In genomic region chr18:8936646-8937045, GRCh38 we compare ENCODE assay signal across 14 cellular contexts.
"Had no signal": no experiment of that assay in that cellular context is flagged by ENCODE, and none has a peak within 500 bp of the region (broad histone marks: within the 10 kb centered on the region; RNA-seq: fewer than 3 reads in every experiment).

No MANE protein-coding gene starts in this region.

- H3K36me3 ChIP-seq: cardiac muscle cell, sigmoid colon had no signal

- H3K27me3 ChIP-seq: cardiac muscle cell, sigmoid colon had no signal

- H3K27me3 Mint-ChIP-seq: activated CD4-positive, alpha-beta memory T cell treated with anti-CD3 and anti-CD28 coated beads, Interleukin-2, amount 10 ng/mL, durations not matched to agents 7 days and 5 days had no signal

- H3K4me3 ChIP-seq: cardiac muscle cell, sigmoid colon had no signal

- H3K4me1 Mint-ChIP-seq: activated CD4-positive, alpha-beta memory T cell treated with anti-CD3 and anti-CD28 coated beads, Interleukin-2, amount 10 ng/mL, durations not matched to agents 7 days and 5 days; stimulated activated effector memory CD8-positive, alpha-beta T cell treated with anti-CD3 and anti-CD28 coated beads, Interleukin-12 subunit alpha, Interleukin-12 subunit beta, amount 100 ng/mL, for 72 hours had no signal

- FAIRE-seq: endometrium, urothelium cell line had no signal

- H3K4me3 Mint-ChIP-seq: activated CD4-positive, alpha-beta memory T cell treated with anti-CD3 and anti-CD28 coated beads, Interleukin-2, amount 10 ng/mL, durations not matched to agents 7 days and 5 days; activated T-cell treated with anti-CD3 and anti-CD28 coated beads, Interleukin-2, amount 50 U/mL, for 24 hours; neural crest cell; stimulated activated effector memory CD8-positive, alpha-beta T cell treated with anti-CD3 and anti-CD28 coated beads, Interleukin-12 subunit alpha, Interleukin-12 subunit beta, amount 100 ng/mL, for 72 hours; T-helper 1 cell treated with Interleukin-12 subunit alpha and Interleukin-12 subunit beta and Interleukin-4 antibody, amounts not matched to agents 30 μg/mL and 1 μg/mL, for 36 hours had no signal

- H3K9me3 ChIP-seq: sigmoid colon had no signal

- ATAC-seq: stimulated activated effector memory CD8-positive, alpha-beta T cell treated with anti-CD3 and anti-CD28 coated beads, Interleukin-12 subunit alpha, Interleukin-12 subunit beta, amount 100 ng/mL, for 72 hours had no signal

- H3K36me3 Mint-ChIP-seq: stimulated activated effector memory CD8-positive, alpha-beta T cell treated with anti-CD3 and anti-CD28 coated beads, Interleukin-12 subunit alpha, Interleukin-12 subunit beta, amount 100 ng/mL, for 72 hours had no signal

- H3K27ac Mint-ChIP-seq: activated CD4-positive, alpha-beta memory T cell treated with anti-CD3 and anti-CD28 coated beads, Interleukin-2, amount 10 ng/mL, durations not matched to agents 7 days and 5 days; activated T-cell treated with anti-CD3 and anti-CD28 coated beads, Interleukin-2, amount 50 U/mL, for 24 hours; stimulated activated effector memory CD8-positive, alpha-beta T cell treated with anti-CD3 and anti-CD28 coated beads, Interleukin-12 subunit alpha, Interleukin-12 subunit beta, amount 100 ng/mL, for 72 hours; T-helper 1 cell treated with Interleukin-12 subunit alpha and Interleukin-12 subunit beta and Interleukin-4 antibody, amounts not matched to agents 30 μg/mL and 1 μg/mL, for 36 hours had no signal

- DNase-seq: activated CD4-positive, alpha-beta memory T cell treated with anti-CD3 and anti-CD28 coated beads, Interleukin-2, amount 10 ng/mL, durations not matched to agents 7 days and 5 days; activated CD4-positive, alpha-beta T cell treated with anti-CD3 and anti-CD28 coated beads for 4 hours; activated effector memory CD4-positive, alpha-beta T cell treated with Interleukin-2 at 50 U/mL for 16 hours; activated naive CD4-positive, alpha-beta T cell treated with anti-CD3 and anti-CD28 coated beads, Interleukin-2, amount 50 U/mL, for 16 hours; activated T-cell treated with anti-CD3 and anti-CD28 coated beads, Interleukin-2, amount 50 U/mL, for 24 hours; hippocampal formation; sigmoid colon; stimulated activated CD4-positive, alpha-beta T cell treated with anti-CD3 and anti-CD28 coated beads, Interleukin-12 subunit alpha, Interleukin-12 subunit beta, amount 100 ng/mL, for 4 hours had no signal

- H3K27ac ChIP-seq: cardiac muscle cell, sigmoid colon had no signal

- H3K9me3 Mint-ChIP-seq: activated T-cell treated with anti-CD3 and anti-CD28 coated beads, Interleukin-2, amount 50 U/mL, for 24 hours; stimulated activated effector memory CD8-positive, alpha-beta T cell treated with anti-CD3 and anti-CD28 coated beads, Interleukin-12 subunit alpha, Interleukin-12 subunit beta, amount 100 ng/mL, for 72 hours; T-helper 1 cell treated with Interleukin-12 subunit alpha and Interleukin-12 subunit beta and Interleukin-4 antibody, amounts not matched to agents 30 μg/mL and 1 μg/mL, for 36 hours had no signal
